Comparison of ENCODE assay signal across 16 cellular contexts in genomic region chr5:105259581-105260217, GRCh38.
DNase-seq lines count a peak whose midpoint lies in the region; ATAC-seq and TF ChIP-seq lines count a peak whose summit lies in the region.
"Had no signal": no experiment of that assay in that cellular context is flagged by ENCODE, and none has a peak within 500 bp of the region (broad histone marks: within the 10 kb centered on the region; RNA-seq: fewer than 3 reads in every experiment).

No MANE protein-coding gene starts in this region.

- H2AFZ ChIP-seq in GM23338 (peak overlapping the region; percentile 81), hepatocyte (no peak overlapping the region), trophoblast cell (ENCODE audit: insufficient read depth, low read length, poor library complexity) (no peak overlapping the region), OCI-LY7 (ENCODE audit: low read length) (no peak overlapping the region)

- no peak overlapping the region for H3K23ac ChIP-seq in trophoblast cell (ENCODE audit: low read length)

- BruUV-seq in OCI-LY7 (replicated peaks; lab: Mats Ljungman, UMichigan) = no TSS peak

- H3K36me3 ChIP-seq in GM23338 (ENCODE audit: insufficient read depth) = no peaks in the 10 kb centered on the region
- H3K36me3 ChIP-seq in NT2/D1 (ENCODE audit: insufficient read depth, insufficient read length, low read length) = no peaks in the 10 kb centered on the region
- H3K36me3 ChIP-seq in hepatocyte (replicated peaks; ENCODE audit: insufficient read depth, low read depth) = no peaks in the 10 kb centered on the region
- no peaks in the 10 kb centered on the region for H3K36me3 ChIP-seq in trophoblast cell (ENCODE audit: control insufficient read depth in 1 of 2, insufficient read depth in 2 of 2, low read length in 2 of 2)
- H3K36me3 ChIP-seq in naive thymus-derived CD4-positive, alpha-beta T cell (ENCODE audit: control insufficient read depth in 2 of 3, insufficient read depth in 3 of 3, low read length in 3 of 3) = no peaks in the 10 kb centered on the region
- H3K36me3 ChIP-seq in OCI-LY7 (ENCODE audit: insufficient read depth, low read length) = no peaks in the 10 kb centered on the region
- H3K36me3 ChIP-seq: BE2C had no signal

- CTCF ChIA-PET in naive thymus-derived CD4-positive, alpha-beta T cell (lab: Charles Lee) = no interaction called here
- CTCF ChIA-PET in GM10248 (lab: Yijun Ruan, JAX) = interaction anchor here (1.2 kb wide), 1 partner anchor 21 kb away, joined by 3 read pairs; no protein-coding TSS in a partner anchor
- CTCF ChIA-PET in OCI-LY7 (lab: Charles Lee; ENCODE audit: unreplicated experiment) = no interaction called here

- H3K9me3 Mint-ChIP-seq in GM23338 = no peaks in the 10 kb centered on the region; the same call in 2 of the 3 replicates
- H3K9me3 Mint-ChIP-seq in naive thymus-derived CD4-positive, alpha-beta T cell = peaks cover 0 to 47% (median 9%) of the 10 kb centered on the region in 11 donors

- H3K79me1 ChIP-seq in trophoblast cell (ENCODE audit: low read length) = no peaks in the 10 kb centered on the region

- H3K27me3 Mint-ChIP-seq in GM23338 (ENCODE audit: insufficient read depth, low read depth, poor library complexity) = peaks cover 2% of the 10 kb centered on the region
- H3K27me3 Mint-ChIP-seq in naive thymus-derived CD4-positive, alpha-beta T cell = no peaks in the 10 kb centered on the region
- H3K27me3 Mint-ChIP-seq: CD4-positive, CD25-positive, alpha-beta regulatory T cell had no signal

- no peak overlapping the region for H3K18ac ChIP-seq in trophoblast cell (ENCODE audit: low read length)

- H3K4me2 ChIP-seq in GM23338 (no peak overlapping the region), hepatocyte (peak overlapping the region; percentile 5), trophoblast cell (ENCODE audit: low read length) (no peak overlapping the region), OCI-LY7 (ENCODE audit: low read length) (no peak overlapping the region)

- H4K20me1 ChIP-seq in GM23338 (replicated peaks; ENCODE audit: insufficient read depth) = no peaks in the 10 kb centered on the region
- H4K20me1 ChIP-seq in hepatocyte (ENCODE audit: insufficient read depth, poor library complexity, severe bottlenecking) = no peaks in the 10 kb centered on the region
- H4K20me1 ChIP-seq in OCI-LY7 (ENCODE audit: insufficient read depth, low read length) = no peaks in the 10 kb centered on the region

- no peak for TF ChIP-seq CTCF in GM23338 (conservative IDR thresholded peaks at IDR 0.05; ENCODE audit: low read depth in 2 of 2)
- no peak for TF ChIP-seq CTCF in hepatocyte (IDR thresholded peaks at IDR 0.05; ENCODE audit: poor library complexity)
- no peak for TF ChIP-seq CTCF in GM10248 (IDR thresholded peaks at IDR 0.05; ENCODE audit: control extremely low read depth, extremely low read depth, low read depth, missing control alignments)
- no peak for TF ChIP-seq CTCF in OCI-LY7 (conservative IDR thresholded peaks at IDR 0.05; ENCODE audit: low read length)

- no peak overlapping the region for H3K27ac Mint-ChIP-seq in GM23338
- no peak overlapping the region for H3K27ac Mint-ChIP-seq in naive thymus-derived CD4-positive, alpha-beta T cell
- H3K27ac Mint-ChIP-seq: CD4-positive, CD25-positive, alpha-beta regulatory T cell; CD8-positive, alpha-beta memory T cell; HFFc6 had no signal

- no peak overlapping the region for H2BK120ac ChIP-seq in trophoblast cell (ENCODE audit: insufficient read depth, low read length, poor library complexity)

- H2AK5ac ChIP-seq in trophoblast cell (ENCODE audit: low read length) = no peak overlapping the region

- H3K4me3 Mint-ChIP-seq in GM23338 = no peak overlapping the region
- no peak overlapping the region for H3K4me3 Mint-ChIP-seq in naive thymus-derived CD4-positive, alpha-beta T cell
- H3K4me3 Mint-ChIP-seq: CD4-positive, CD25-positive, alpha-beta regulatory T cell; CD8-positive, alpha-beta memory T cell; HFFc6 had no signal

- H3K9me3 ChIP-seq in NT2/D1 (ENCODE audit: insufficient read depth, low read length) (no peaks in the 10 kb centered on the region), hepatocyte (ENCODE audit: low read depth) (no peaks in the 10 kb centered on the region), trophoblast cell (ENCODE audit: insufficient read depth, low read depth, low read length) (no peaks in the 10 kb centered on the region), OCI-LY7 (ENCODE audit: low read length) (no peaks in the 10 kb centered on the region)
- no peaks in the 10 kb centered on the region for H3K9me3 ChIP-seq in naive thymus-derived CD4-positive, alpha-beta T cell (ENCODE audit: control insufficient read depth in 2 of 3, low read length in 3 of 3)
- H3K9me3 ChIP-seq: BE2C had no signal

- no peaks in the 10 kb centered on the region; the same call in 1 of the 2 replicates for H3K4me1 ChIP-seq in GM23338 (ENCODE audit: insufficient read depth)
- H3K4me1 ChIP-seq in NT2/D1 (ENCODE audit: insufficient read depth, insufficient read length) = no peaks in the 10 kb centered on the region
- no peaks in the 10 kb centered on the region for H3K4me1 ChIP-seq in hepatocyte (ENCODE audit: insufficient read depth)
- H3K4me1 ChIP-seq in trophoblast cell (ENCODE audit: control insufficient read depth in 1 of 2, insufficient read depth in 2 of 2, low read length in 2 of 2) = no peaks in the 10 kb centered on the region
- no peaks in the 10 kb centered on the region for H3K4me1 ChIP-seq in naive thymus-derived CD4-positive, alpha-beta T cell (ENCODE audit: control insufficient read depth in 2 of 2, insufficient read depth in 2 of 2, low read length in 2 of 2)
- no peaks in the 10 kb centered on the region for H3K4me1 ChIP-seq in OCI-LY7 (ENCODE audit: insufficient read depth, low read length, poor library complexity, severe bottlenecking)
- H3K4me1 ChIP-seq: BE2C had no signal

- H3K36me3 Mint-ChIP-seq in GM23338 (ENCODE audit: low read depth) = no peaks in the 10 kb centered on the region
- H3K36me3 Mint-ChIP-seq in naive thymus-derived CD4-positive, alpha-beta T cell = no peaks in the 10 kb centered on the region
- H3K36me3 Mint-ChIP-seq: CD4-positive, CD25-positive, alpha-beta regulatory T cell; CD8-positive, alpha-beta memory T cell had no signal

- no peak overlapping the region for H4K8ac ChIP-seq in trophoblast cell (ENCODE audit: low read depth, low read length)

- H3K9me2 ChIP-seq in GM23338 (ENCODE audit: insufficient read depth) = 0 out of 2 replicates have a peak, but pooled peaks cover 2% of the 10 kb centered on the region
- no peaks in the 10 kb centered on the region for H3K9me2 ChIP-seq in hepatocyte (replicated peaks; ENCODE audit: insufficient read depth)
- no peaks in the 10 kb centered on the region for H3K9me2 ChIP-seq in OCI-LY7 (ENCODE audit: insufficient read depth, low read length)

- no peaks in the 10 kb centered on the region for H3K79me2 ChIP-seq in GM23338 (replicated peaks; ENCODE audit: insufficient read depth)
- H3K79me2 ChIP-seq in hepatocyte = no peaks in the 10 kb centered on the region
- H3K79me2 ChIP-seq in trophoblast cell (ENCODE audit: control insufficient read depth, insufficient read depth, low read length, poor library complexity) = no peaks in the 10 kb centered on the region
- H3K79me2 ChIP-seq in OCI-LY7 (ENCODE audit: insufficient read depth, low read depth, low read length) = no peaks in the 10 kb centered on the region

- H3K4me3 ChIP-seq in GM23338 = no peak overlapping the region
- no peak overlapping the region for H3K4me3 ChIP-seq in NT2/D1 (ENCODE audit: insufficient read length, low read depth)
- no peak overlapping the region for H3K4me3 ChIP-seq in hepatocyte
- H3K4me3 ChIP-seq in trophoblast cell (ENCODE audit: low read depth, low read length) = no peak overlapping the region
- no peak overlapping the region for H3K4me3 ChIP-seq in naive thymus-derived CD4-positive, alpha-beta T cell (ENCODE audit: low read length)
- H3K4me3 ChIP-seq in OCI-LY7 (ENCODE audit: low read depth, low read length, poor library complexity, severe bottlenecking) = no peak overlapping the region

- H3K9ac ChIP-seq in NT2/D1 (ENCODE audit: insufficient read length, low read depth) (no peak overlapping the region), trophoblast cell (ENCODE audit: low read length) (no peak overlapping the region)

- no peak overlapping the region for H3K14ac ChIP-seq in trophoblast cell (ENCODE audit: low read length)

- intact Hi-C loops in naive thymus-derived CD4-positive, alpha-beta T cell (cut with micrococcal nuclease) = no loop called here
- intact Hi-C loops in OCI-LY7 (cut with micrococcal nuclease; ENCODE audit: unreplicated experiment) = no loop called here

- H3K27me3 ChIP-seq in GM23338 (ENCODE audit: insufficient read depth) = no peaks in the 10 kb centered on the region
- no peaks in the 10 kb centered on the region for H3K27me3 ChIP-seq in NT2/D1 (ENCODE audit: insufficient read depth, insufficient read length)
- no peaks in the 10 kb centered on the region for H3K27me3 ChIP-seq in hepatocyte
- H3K27me3 ChIP-seq in trophoblast cell (ENCODE audit: insufficient read depth, low read length) = no peaks in the 10 kb centered on the region
- no peaks in the 10 kb centered on the region for H3K27me3 ChIP-seq in naive thymus-derived CD4-positive, alpha-beta T cell (ENCODE audit: control insufficient read depth in 2 of 2, insufficient read depth in 2 of 2, low read length in 2 of 2)
- H3K27me3 ChIP-seq: BE2C had no signal

- H2BK12ac ChIP-seq in trophoblast cell (ENCODE audit: low read length) = no peak overlapping the region

- no peak overlapping the region for H4K12ac ChIP-seq in trophoblast cell (ENCODE audit: low read depth, low read length)

- H3K4ac ChIP-seq in trophoblast cell (ENCODE audit: low read depth, low read length) = no peak overlapping the region

- no peaks in the 10 kb centered on the region for H3F3A ChIP-seq in GM23338 (replicated peaks; ENCODE audit: low read depth)

- 58% methylated on average over 5 of the region's 5 CpGs for WGBS in hepatocyte (ENCODE audit: low lambda C conversion rate, missing lambda C conversion rate)
- no CpG with 5 or more reads among the region's 5 CpGs for WGBS in trophoblast cell (ENCODE audit: extremely low coverage, insufficient coverage, insufficient read length)

- no peak overlapping the region for H3K27ac ChIP-seq in GM23338 (ENCODE audit: low read depth)
- H3K27ac ChIP-seq in hepatocyte = no peak overlapping the region
- no peak overlapping the region for H3K27ac ChIP-seq in trophoblast cell (ENCODE audit: low read depth, low read length)
- no peak overlapping the region for H3K27ac ChIP-seq in naive thymus-derived CD4-positive, alpha-beta T cell (ENCODE audit: low read depth, low read length)
- H3K27ac ChIP-seq in OCI-LY7 (ENCODE audit: low read depth, low read length, poor library complexity, severe bottlenecking) = no peak overlapping the region
- H3K27ac ChIP-seq: HL-60 had no signal

- no peak overlapping the region for H2BK5ac ChIP-seq in trophoblast cell (ENCODE audit: low read depth, low read length, poor library complexity)

- peaks cover 5% of the 10 kb centered on the region for H3K4me1 Mint-ChIP-seq in GM23338
- H3K4me1 Mint-ChIP-seq in naive thymus-derived CD4-positive, alpha-beta T cell = peaks cover 0 to 2% (median 0%) of the 10 kb centered on the region in 7 donors
- H3K4me1 Mint-ChIP-seq: CD4-positive, CD25-positive, alpha-beta regulatory T cell; CD8-positive, alpha-beta memory T cell had no signal

- POLR2A ChIA-PET in naive thymus-derived CD4-positive, alpha-beta T cell (lab: Charles Lee) = no interaction called here
- POLR2A ChIA-PET in GM10248 (lab: Yijun Ruan, JAX) = no interaction called here
- POLR2A ChIA-PET in OCI-LY7 (lab: Charles Lee) = no interaction called here

- no peak overlapping the region for H4K91ac ChIP-seq in trophoblast cell (ENCODE audit: low read depth, low read length)

- no peak; the same call in 2 of the 3 replicates for ATAC-seq in GM23338
- ATAC-seq in naive thymus-derived CD4-positive, alpha-beta T cell = no peak
- ATAC-seq: HCT116 had no signal

- peak; percentile 2 for DNase-seq in GM23338 (ENCODE audit: low spot score)
- peak; percentile 0 for DNase-seq in NT2/D1 (ENCODE audit: low read depth, low spot score)
- DNase-seq in hepatocyte (ENCODE audit: low spot score) = no peak
- DNase-seq in trophoblast cell = peak; percentile 72 to 90
- no peak for DNase-seq in naive thymus-derived CD4-positive, alpha-beta T cell
- no peak for DNase-seq in GM10248 (ENCODE audit: extremely low spot score)
- no peak for DNase-seq in OCI-LY7 (ENCODE audit: low spot score)
- DNase-seq: ACHN; BE2C; C1 segment of cervical spinal cord; CD4-positive, CD25-positive, alpha-beta regulatory T cell; CD8-positive, alpha-beta memory T cell; COR-L47; HFFc6 had no signal

Comparison
In these comparisons a context has a peak if more than half of its experiments do, and no peak if none do; other contexts are left out.
1. DNase-seq: peak in GM23338 (single experiment), NT2/D1 (single experiment) and trophoblast cell (2 of 2); none in hepatocyte (single experiment), naive thymus-derived CD4-positive, alpha-beta T cell (0 of 9), GM10248 (single experiment) and OCI-LY7 (single experiment).